Comparison of ENCODE assay signal across 16 cellular contexts in the genomic region with DNA sequence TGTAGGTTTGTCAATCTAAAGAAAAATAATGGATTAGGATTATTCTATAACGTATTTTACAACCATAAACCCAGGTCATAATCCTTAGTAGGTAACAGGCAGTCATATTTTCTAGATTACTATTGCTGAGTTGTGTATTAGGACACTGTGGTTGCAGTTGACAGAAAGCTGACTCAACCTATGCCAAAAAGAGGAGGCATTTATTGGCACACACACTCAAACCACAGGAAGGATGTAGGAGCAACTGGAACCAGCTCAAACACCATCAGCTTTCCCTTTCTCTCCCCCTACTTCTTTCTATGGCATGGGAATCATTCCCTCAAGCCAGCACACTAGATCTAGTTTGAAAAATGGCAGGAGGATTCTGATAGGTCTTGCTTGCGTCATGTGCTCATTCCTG.
DNase-seq lines count a peak whose midpoint lies in the region; ATAC-seq and TF ChIP-seq lines count a peak whose summit lies in the region.
"Had no signal": no experiment of that assay in that cellular context is flagged by ENCODE, and none has a peak within 500 bp of the region (broad histone marks: within the 10 kb centered on the region; RNA-seq: fewer than 3 reads in every experiment).

No MANE protein-coding gene starts in this region.

- no peak overlapping the region for H3K27ac Mint-ChIP-seq in activated T-helper 17 cell treated with anti-CD3 and anti-CD28 coated beads, Interleukin-2, amount 50 U/mL, for 72 hours
- no peak overlapping the region for H3K27ac Mint-ChIP-seq in stimulated activated memory B cell treated with anti-CD40 and anti-IgM and Interleukin-4, amounts not matched to agents 10 μg/mL and 1 μg/mL and 100 μg/mL, for 72 hours
- H3K27ac Mint-ChIP-seq: activated CD4-positive, alpha-beta T cell treated with anti-CD3 and anti-CD28 coated beads, Interleukin-2, amount 10 ng/mL, durations not matched to agents 7 days and 5 days; activated T-helper 2 cell treated with anti-CD3 and anti-CD28 coated beads, Interferon-gamma antibody, Interleukin-2, Interleukin-4, amounts not matched to agents 10 μg/mL and 5 μg/mL and 100 μg/mL, durations not matched to agents 14 hours and 24 hours and 36 hours had no signal

- no peaks in the 10 kb centered on the region for H3K9me3 Mint-ChIP-seq in activated T-helper 17 cell treated with anti-CD3 and anti-CD28 coated beads, Interleukin-2, amount 50 U/mL, for 72 hours
- H3K9me3 Mint-ChIP-seq in stimulated activated memory B cell treated with anti-CD40 and anti-IgM and Interleukin-4, amounts not matched to agents 10 μg/mL and 1 μg/mL and 100 μg/mL, for 72 hours, result peaks cover 6% of the 10 kb centered on the region

- no peaks in the 10 kb centered on the region for H3K36me3 Mint-ChIP-seq in activated T-helper 17 cell treated with anti-CD3 and anti-CD28 coated beads, Interleukin-2, amount 50 U/mL, for 72 hours (ENCODE audit: low read depth)
- no peaks in the 10 kb centered on the region for H3K36me3 Mint-ChIP-seq in stimulated activated memory B cell treated with anti-CD40 and anti-IgM and Interleukin-4, amounts not matched to agents 10 μg/mL and 1 μg/mL and 100 μg/mL, for 72 hours

- H3K4me3 Mint-ChIP-seq in activated T-helper 17 cell treated with anti-CD3 and anti-CD28 coated beads, Interleukin-2, amount 50 U/mL, for 72 hours, result no peak overlapping the region
- H3K4me3 Mint-ChIP-seq in stimulated activated memory B cell treated with anti-CD40 and anti-IgM and Interleukin-4, amounts not matched to agents 10 μg/mL and 1 μg/mL and 100 μg/mL, for 72 hours, result no peak overlapping the region
- H3K4me3 Mint-ChIP-seq: activated CD4-positive, alpha-beta T cell treated with anti-CD3 and anti-CD28 coated beads, Interleukin-2, amount 10 ng/mL, durations not matched to agents 7 days and 5 days; IgD-negative memory B cell had no signal

- no peak overlapping the region for H3K4me3 ChIP-seq in AG09309 (ENCODE audit: control insufficient read depth, low read depth, low read length)
- H3K4me3 ChIP-seq: BLaER1, psoas muscle had no signal

- no peaks in the 10 kb centered on the region for H3K27me3 Mint-ChIP-seq in activated T-helper 17 cell treated with anti-CD3 and anti-CD28 coated beads, Interleukin-2, amount 50 U/mL, for 72 hours
- no peaks in the 10 kb centered on the region for H3K27me3 Mint-ChIP-seq in stimulated activated memory B cell treated with anti-CD40 and anti-IgM and Interleukin-4, amounts not matched to agents 10 μg/mL and 1 μg/mL and 100 μg/mL, for 72 hours
- H3K27me3 Mint-ChIP-seq: activated CD4-positive, alpha-beta T cell treated with anti-CD3 and anti-CD28 coated beads, Interleukin-2, amount 10 ng/mL, durations not matched to agents 7 days and 5 days had no signal

- no peaks in the 10 kb centered on the region for H3K4me1 Mint-ChIP-seq in activated T-helper 17 cell treated with anti-CD3 and anti-CD28 coated beads, Interleukin-2, amount 50 U/mL, for 72 hours
- H3K4me1 Mint-ChIP-seq in stimulated activated memory B cell treated with anti-CD40 and anti-IgM and Interleukin-4, amounts not matched to agents 10 μg/mL and 1 μg/mL and 100 μg/mL, for 72 hours, result no peaks in the 10 kb centered on the region
- H3K4me1 Mint-ChIP-seq: IgD-negative memory B cell had no signal

- peak; percentile 66 for ATAC-seq in activated T-helper 17 cell treated with anti-CD3 and anti-CD28 coated beads, Interleukin-2, amount 50 U/mL, for 72 hours (replicated peaks)
- ATAC-seq in stimulated activated memory B cell treated with anti-CD40 and anti-IgM and Interleukin-4, amounts not matched to agents 10 μg/mL and 1 μg/mL and 100 μg/mL, for 72 hours, result no peak
- no peak for ATAC-seq in GM21528 (IDR thresholded peaks at IDR 0.05; ENCODE audit: low FRiP score, unreplicated experiment)
- ATAC-seq: psoas muscle had no signal

- no peak for TF ChIP-seq CTCF in AG09309 (IDR thresholded peaks at IDR 0.05; ENCODE audit: control insufficient read depth, insufficient read depth, low read depth, low read length, missing control alignments)

- peak; percentile 5 for DNase-seq in AG09309 (ENCODE audit: low read depth)
- DNase-seq in HT1080 (ENCODE audit: low read depth), result peak; percentile 89
- peak; percentile 53 for DNase-seq in glomerular visceral epithelial cell (ENCODE audit: extremely low spot score)
- DNase-seq in medulla oblongata (ENCODE audit: extremely low spot score), result no peak
- no peak for DNase-seq in retina
- DNase-seq: activated CD4-positive, alpha-beta T cell treated with anti-CD3 and anti-CD28 coated beads, Interleukin-2, amount 10 ng/mL, durations not matched to agents 7 days and 5 days; GF-D8; NCI-H2081 treated with DMSO at 0.1 percent for 48 hours; psoas muscle; stimulated activated naive CD4-positive, alpha-beta T cell treated with Interleukin-2 at 50 U/mL for 16 hours had no signal

Comparison
In these comparisons a context has a peak if more than half of its experiments do, and no peak if none do; other contexts are left out.
1. DNase-seq: peak in AG09309 (single experiment), HT1080 (single experiment) and glomerular visceral epithelial cell (single experiment); none in medulla oblongata (single experiment) and retina (single experiment).